Comparison of ENCODE assay signal across 2 cellular contexts in the genomic region with DNA sequence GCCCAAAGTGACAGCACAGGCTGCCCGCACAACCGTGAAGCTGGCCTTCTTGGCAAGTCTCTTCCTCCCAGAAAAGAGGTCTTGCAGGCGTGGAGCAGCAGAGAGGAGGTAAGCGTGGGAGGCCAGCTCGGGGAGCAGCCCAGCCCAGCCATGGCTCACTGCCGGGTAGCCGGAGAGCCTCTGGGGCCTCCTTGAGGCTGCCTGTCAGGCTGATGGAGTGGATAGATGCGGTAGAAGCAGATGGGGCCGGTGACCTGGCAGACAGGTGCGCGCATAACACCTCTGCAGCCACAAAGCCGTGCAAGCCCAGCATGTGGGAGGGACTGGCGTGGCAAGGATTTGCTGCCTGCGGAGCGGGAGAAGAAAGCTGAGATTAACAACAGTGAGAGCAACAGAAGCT.
TF ChIP-seq lines count a peak whose summit lies in the region.

No MANE protein-coding gene starts in this region.

TF ChIP-seq in K562, 482 proteins besides CTCF, POLR2A, EP300 and RAD21 (continues in another document):
- TF ChIP-seq MEIS2 (IDR thresholded peaks at IDR 0.05; ENCODE audit: partially characterized antibody) = peak; percentile 14
- TF ChIP-seq NONO (IDR thresholded peaks at IDR 0.05; ENCODE audit: low read depth in 2 of 2, low read length in 1 of 2) = no peak
- 0 out of 2 replicates have a peak, but pooled peaks have one; percentile 31 for TF ChIP-seq CTBP1 (IDR thresholded peaks at IDR 0.05; ENCODE audit: borderline replicate concordance)
- TF ChIP-seq, protein P1, sequence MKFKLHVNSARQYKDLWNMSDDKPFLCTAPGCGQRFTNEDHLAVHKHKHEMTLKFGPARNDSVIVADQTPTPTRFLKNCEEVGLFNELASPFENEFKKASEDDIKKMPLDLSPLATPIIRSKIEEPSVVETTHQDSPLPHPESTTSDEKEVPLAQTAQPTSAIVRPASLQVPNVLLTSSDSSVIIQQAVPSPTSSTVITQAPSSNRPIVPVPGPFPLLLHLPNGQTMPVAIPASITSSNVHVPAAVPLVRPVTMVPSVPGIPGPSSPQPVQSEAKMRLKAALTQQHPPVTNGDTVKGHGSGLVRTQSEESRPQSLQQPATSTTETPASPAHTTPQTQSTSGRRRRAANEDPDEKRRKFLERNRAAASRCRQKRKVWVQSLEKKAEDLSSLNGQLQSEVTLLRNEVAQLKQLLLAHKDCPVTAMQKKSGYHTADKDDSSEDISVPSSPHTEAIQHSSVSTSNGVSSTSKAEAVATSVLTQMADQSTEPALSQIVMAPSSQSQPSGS (CRISPR knock-in tag; IDR thresholded peaks at IDR 0.05) = no peak
- TF ChIP-seq, protein P2, sequence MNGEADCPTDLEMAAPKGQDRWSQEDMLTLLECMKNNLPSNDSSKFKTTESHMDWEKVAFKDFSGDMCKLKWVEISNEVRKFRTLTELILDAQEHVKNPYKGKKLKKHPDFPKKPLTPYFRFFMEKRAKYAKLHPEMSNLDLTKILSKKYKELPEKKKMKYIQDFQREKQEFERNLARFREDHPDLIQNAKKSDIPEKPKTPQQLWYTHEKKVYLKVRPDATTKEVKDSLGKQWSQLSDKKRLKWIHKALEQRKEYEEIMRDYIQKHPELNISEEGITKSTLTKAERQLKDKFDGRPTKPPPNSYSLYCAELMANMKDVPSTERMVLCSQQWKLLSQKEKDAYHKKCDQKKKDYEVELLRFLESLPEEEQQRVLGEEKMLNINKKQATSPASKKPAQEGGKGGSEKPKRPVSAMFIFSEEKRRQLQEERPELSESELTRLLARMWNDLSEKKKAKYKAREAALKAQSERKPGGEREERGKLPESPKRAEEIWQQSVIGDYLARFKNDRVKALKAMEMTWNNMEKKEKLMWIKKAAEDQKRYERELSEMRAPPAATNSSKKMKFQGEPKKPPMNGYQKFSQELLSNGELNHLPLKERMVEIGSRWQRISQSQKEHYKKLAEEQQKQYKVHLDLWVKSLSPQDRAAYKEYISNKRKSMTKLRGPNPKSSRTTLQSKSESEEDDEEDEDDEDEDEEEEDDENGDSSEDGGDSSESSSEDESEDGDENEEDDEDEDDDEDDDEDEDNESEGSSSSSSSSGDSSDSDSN (IDR thresholded peaks at IDR 0.05; ENCODE audit: borderline replicate concordance in 1 of 2, low read depth in 2 of 2, low read length in 2 of 2) = 0 out of 4 replicates have a peak, but pooled peaks of 1 of the 2 experiments have one; percentile 44
- 0 out of 2 replicates have a peak, but pooled peaks have one; percentile 10 for TF ChIP-seq EGR1 (conservative IDR thresholded peaks at IDR 0.05)
- TF ChIP-seq, protein P3, sequence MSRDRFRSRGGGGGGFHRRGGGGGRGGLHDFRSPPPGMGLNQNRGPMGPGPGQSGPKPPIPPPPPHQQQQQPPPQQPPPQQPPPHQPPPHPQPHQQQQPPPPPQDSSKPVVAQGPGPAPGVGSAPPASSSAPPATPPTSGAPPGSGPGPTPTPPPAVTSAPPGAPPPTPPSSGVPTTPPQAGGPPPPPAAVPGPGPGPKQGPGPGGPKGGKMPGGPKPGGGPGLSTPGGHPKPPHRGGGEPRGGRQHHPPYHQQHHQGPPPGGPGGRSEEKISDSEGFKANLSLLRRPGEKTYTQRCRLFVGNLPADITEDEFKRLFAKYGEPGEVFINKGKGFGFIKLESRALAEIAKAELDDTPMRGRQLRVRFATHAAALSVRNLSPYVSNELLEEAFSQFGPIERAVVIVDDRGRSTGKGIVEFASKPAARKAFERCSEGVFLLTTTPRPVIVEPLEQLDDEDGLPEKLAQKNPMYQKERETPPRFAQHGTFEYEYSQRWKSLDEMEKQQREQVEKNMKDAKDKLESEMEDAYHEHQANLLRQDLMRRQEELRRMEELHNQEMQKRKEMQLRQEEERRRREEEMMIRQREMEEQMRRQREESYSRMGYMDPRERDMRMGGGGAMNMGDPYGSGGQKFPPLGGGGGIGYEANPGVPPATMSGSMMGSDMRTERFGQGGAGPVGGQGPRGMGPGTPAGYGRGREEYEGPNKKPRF (IDR thresholded peaks at IDR 0.05; ENCODE audit: low read depth, low read length) = no peak
- TF ChIP-seq, protein P4, sequence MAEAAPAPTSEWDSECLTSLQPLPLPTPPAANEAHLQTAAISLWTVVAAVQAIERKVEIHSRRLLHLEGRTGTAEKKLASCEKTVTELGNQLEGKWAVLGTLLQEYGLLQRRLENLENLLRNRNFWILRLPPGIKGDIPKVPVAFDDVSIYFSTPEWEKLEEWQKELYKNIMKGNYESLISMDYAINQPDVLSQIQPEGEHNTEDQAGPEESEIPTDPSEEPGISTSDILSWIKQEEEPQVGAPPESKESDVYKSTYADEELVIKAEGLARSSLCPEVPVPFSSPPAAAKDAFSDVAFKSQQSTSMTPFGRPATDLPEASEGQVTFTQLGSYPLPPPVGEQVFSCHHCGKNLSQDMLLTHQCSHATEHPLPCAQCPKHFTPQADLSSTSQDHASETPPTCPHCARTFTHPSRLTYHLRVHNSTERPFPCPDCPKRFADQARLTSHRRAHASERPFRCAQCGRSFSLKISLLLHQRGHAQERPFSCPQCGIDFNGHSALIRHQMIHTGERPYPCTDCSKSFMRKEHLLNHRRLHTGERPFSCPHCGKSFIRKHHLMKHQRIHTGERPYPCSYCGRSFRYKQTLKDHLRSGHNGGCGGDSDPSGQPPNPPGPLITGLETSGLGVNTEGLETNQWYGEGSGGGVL (CRISPR knock-in tag; IDR thresholded peaks at IDR 0.05) = no peak
- TF ChIP-seq, protein P5, sequence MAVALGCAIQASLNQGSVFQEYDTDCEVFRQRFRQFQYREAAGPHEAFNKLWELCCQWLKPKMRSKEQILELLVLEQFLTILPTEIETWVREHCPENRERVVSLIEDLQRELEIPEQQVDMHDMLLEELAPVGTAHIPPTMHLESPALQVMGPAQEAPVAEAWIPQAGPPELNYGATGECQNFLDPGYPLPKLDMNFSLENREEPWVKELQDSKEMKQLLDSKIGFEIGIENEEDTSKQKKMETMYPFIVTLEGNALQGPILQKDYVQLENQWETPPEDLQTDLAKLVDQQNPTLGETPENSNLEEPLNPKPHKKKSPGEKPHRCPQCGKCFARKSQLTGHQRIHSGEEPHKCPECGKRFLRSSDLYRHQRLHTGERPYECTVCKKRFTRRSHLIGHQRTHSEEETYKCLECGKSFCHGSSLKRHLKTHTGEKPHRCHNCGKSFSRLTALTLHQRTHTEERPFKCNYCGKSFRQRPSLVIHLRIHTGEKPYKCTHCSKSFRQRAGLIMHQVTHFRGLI (CRISPR knock-in tag; IDR thresholded peaks at IDR 0.05) = peak; percentile 49; the same call in 1 of the 2 replicates

TF ChIP-seq in SK-N-SH, 30 proteins besides CTCF, POLR2A, EP300 and RAD21:
- no peak for TF ChIP-seq JUND (IDR thresholded peaks at IDR 0.05)
- no peak for TF ChIP-seq FOXJ3 (CRISPR knock-in tag; IDR thresholded peaks at IDR 0.05)
- no peak for TF ChIP-seq CHD2 (IDR thresholded peaks at IDR 0.05; ENCODE audit: low read length, partially characterized antibody)
- TF ChIP-seq, protein P6, sequence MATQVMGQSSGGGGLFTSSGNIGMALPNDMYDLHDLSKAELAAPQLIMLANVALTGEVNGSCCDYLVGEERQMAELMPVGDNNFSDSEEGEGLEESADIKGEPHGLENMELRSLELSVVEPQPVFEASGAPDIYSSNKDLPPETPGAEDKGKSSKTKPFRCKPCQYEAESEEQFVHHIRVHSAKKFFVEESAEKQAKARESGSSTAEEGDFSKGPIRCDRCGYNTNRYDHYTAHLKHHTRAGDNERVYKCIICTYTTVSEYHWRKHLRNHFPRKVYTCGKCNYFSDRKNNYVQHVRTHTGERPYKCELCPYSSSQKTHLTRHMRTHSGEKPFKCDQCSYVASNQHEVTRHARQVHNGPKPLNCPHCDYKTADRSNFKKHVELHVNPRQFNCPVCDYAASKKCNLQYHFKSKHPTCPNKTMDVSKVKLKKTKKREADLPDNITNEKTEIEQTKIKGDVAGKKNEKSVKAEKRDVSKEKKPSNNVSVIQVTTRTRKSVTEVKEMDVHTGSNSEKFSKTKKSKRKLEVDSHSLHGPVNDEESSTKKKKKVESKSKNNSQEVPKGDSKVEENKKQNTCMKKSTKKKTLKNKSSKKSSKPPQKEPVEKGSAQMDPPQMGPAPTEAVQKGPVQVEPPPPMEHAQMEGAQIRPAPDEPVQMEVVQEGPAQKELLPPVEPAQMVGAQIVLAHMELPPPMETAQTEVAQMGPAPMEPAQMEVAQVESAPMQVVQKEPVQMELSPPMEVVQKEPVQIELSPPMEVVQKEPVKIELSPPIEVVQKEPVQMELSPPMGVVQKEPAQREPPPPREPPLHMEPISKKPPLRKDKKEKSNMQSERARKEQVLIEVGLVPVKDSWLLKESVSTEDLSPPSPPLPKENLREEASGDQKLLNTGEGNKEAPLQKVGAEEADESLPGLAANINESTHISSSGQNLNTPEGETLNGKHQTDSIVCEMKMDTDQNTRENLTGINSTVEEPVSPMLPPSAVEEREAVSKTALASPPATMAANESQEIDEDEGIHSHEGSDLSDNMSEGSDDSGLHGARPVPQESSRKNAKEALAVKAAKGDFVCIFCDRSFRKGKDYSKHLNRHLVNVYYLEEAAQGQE (IDR thresholded peaks at IDR 0.05; ENCODE audit: low read depth, low read length) = no peak
- TF ChIP-seq, protein P7, sequence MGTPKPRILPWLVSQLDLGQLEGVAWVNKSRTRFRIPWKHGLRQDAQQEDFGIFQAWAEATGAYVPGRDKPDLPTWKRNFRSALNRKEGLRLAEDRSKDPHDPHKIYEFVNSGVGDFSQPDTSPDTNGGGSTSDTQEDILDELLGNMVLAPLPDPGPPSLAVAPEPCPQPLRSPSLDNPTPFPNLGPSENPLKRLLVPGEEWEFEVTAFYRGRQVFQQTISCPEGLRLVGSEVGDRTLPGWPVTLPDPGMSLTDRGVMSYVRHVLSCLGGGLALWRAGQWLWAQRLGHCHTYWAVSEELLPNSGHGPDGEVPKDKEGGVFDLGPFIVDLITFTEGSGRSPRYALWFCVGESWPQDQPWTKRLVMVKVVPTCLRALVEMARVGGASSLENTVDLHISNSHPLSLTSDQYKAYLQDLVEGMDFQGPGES (IDR thresholded peaks at IDR 0.05; ENCODE audit: low read depth, low read length) = no peak
- no peak for TF ChIP-seq ELF1 (IDR thresholded peaks at IDR 0.05)
- TF ChIP-seq MEF2A (IDR thresholded peaks at IDR 0.05; ENCODE audit: borderline replicate concordance, low read depth) = no peak
- TF ChIP-seq RCOR1 (IDR thresholded peaks at IDR 0.05; ENCODE audit: low read length) = no peak
- TF ChIP-seq TAF1 (IDR thresholded peaks at IDR 0.05; ENCODE audit: borderline replicate concordance, low read depth, low read length) = no peak
